ENCODE assay signal across 8 cellular contexts in genomic region chr10:24723386-24723787, GRCh38. TPM values are rescaled to one million over a fixed set of nuclear protein-coding genes. Genes with fewer than 3 reads are reported as not detected.
DNase-seq lines count a peak whose midpoint lies in the region; ATAC-seq and TF ChIP-seq lines count a peak whose summit lies in the region.

No MANE protein-coding gene starts in this region.

- no peaks in the 10 kb centered on the region for H3K9me3 Mint-ChIP-seq in activated T-cell treated with anti-CD3 and anti-CD28 coated beads, Interleukin-2, amount 50 U/mL, for 72 hours

- H3K4me3 ChIP-seq in HUES48 (ENCODE audit: low read depth, low read length) (peak overlapping the region; percentile 75; the same call in 1 of the 2 replicates), right atrium auricular region (peak overlapping the region; percentile 76 to 84), skeletal muscle tissue (ENCODE audit: low read length in 3 of 3) (peak overlapping the region in 1 of 3 donors; percentile 84)

- H3K9ac ChIP-seq in HUES48 (ENCODE audit: low read depth, low read length) (no peak overlapping the region; the same call in 1 of the 2 replicates), skeletal muscle tissue (ENCODE audit: low read depth in 1 of 3, low read length in 3 of 3) (peak overlapping the region in 2 of 3 donors; percentile 91 to 92)

- DNase-seq in DMS53 treated with DMSO at 0.1 percent for 48 hours (lab: John Stamatoyannopoulos, UW; ENCODE audit: unreplicated experiment) (peak; percentile 17), right atrium auricular region (ENCODE audit: low spot score) (no peak), DMS79 treated with DMSO at 0.1 percent for 48 hours (lab: John Stamatoyannopoulos, UW) (no peak), epidermal melanocyte (ENCODE audit: insufficient read length, low spot score) (no peak)
- DNase-seq in activated T-cell treated with anti-CD3 and anti-CD28 coated beads, Interleukin-2, amount 50 U/mL, for 72 hours: peak; percentile 32 to 42

- no peaks in the 10 kb centered on the region for H3K9me3 ChIP-seq in HUES48 (ENCODE audit: control insufficient read depth, insufficient read depth, low read length)
- H3K9me3 ChIP-seq in right atrium auricular region: no peaks in the 10 kb centered on the region
- no peaks in the 10 kb centered on the region for H3K9me3 ChIP-seq in skeletal muscle tissue (ENCODE audit: control insufficient read depth in 3 of 3, low read length in 3 of 3)

- H3K4me1 ChIP-seq in HUES48 (ENCODE audit: control insufficient read depth, insufficient read depth, low read length): peaks cover 40% of the 10 kb centered on the region
- peaks cover 0 to 27% of the 10 kb centered on the region in 2 donors for H3K4me1 ChIP-seq in right atrium auricular region
- H3K4me1 ChIP-seq in skeletal muscle tissue (ENCODE audit: control insufficient read depth in 3 of 3, insufficient read depth in 3 of 3, low read length in 3 of 3): peaks cover 18 to 30% (median 24%) of the 10 kb centered on the region in 3 donors

- H3K27ac ChIP-seq in HUES48 (ENCODE audit: low read depth, low read length): peak overlapping the region; percentile 85
- H3K27ac ChIP-seq in right atrium auricular region: peak overlapping the region; percentile 96 to 97
- peak overlapping the region; percentile 92 for H3K27ac ChIP-seq in skeletal muscle tissue (ENCODE audit: low read depth, low read length)

- H3K36me3 Mint-ChIP-seq in activated T-cell treated with anti-CD3 and anti-CD28 coated beads, Interleukin-2, amount 50 U/mL, for 72 hours (ENCODE audit: insufficient read depth in 2 of 2): peaks cover 0 to 2% of the 10 kb centered on the region in 2 donors

- H3K27me3 ChIP-seq in HUES48 (ENCODE audit: control insufficient read depth, insufficient read depth, low read length) (peaks cover 28% of the 10 kb centered on the region), right atrium auricular region (no peaks in the 10 kb centered on the region), skeletal muscle tissue (ENCODE audit: control insufficient read depth in 3 of 3, insufficient read depth in 3 of 3, low read length in 3 of 3) (no peaks in the 10 kb centered on the region)

- no peak overlapping the region for H3K27ac Mint-ChIP-seq in activated T-cell treated with anti-CD3 and anti-CD28 coated beads, Interleukin-2, amount 50 U/mL, for 72 hours

- no peak for TF ChIP-seq CTCF in right atrium auricular region (IDR thresholded peaks at IDR 0.05)

- peak overlapping the region; percentile 50 to 53 for H3K4me3 Mint-ChIP-seq in activated T-cell treated with anti-CD3 and anti-CD28 coated beads, Interleukin-2, amount 50 U/mL, for 72 hours

- peak; percentile 19 for ATAC-seq in GM21390 (IDR thresholded peaks at IDR 0.05; ENCODE audit: unreplicated experiment)
- peak; percentile 14 to 18 for ATAC-seq in activated T-cell treated with anti-CD3 and anti-CD28 coated beads, Interleukin-2, amount 50 U/mL, for 72 hours (replicated peaks in 1 of 2)

- H3K4me1 Mint-ChIP-seq in activated T-cell treated with anti-CD3 and anti-CD28 coated beads, Interleukin-2, amount 50 U/mL, for 72 hours (ENCODE audit: low read depth): peaks cover 27% of the 10 kb centered on the region

- H3K36me3 ChIP-seq in HUES48 (ENCODE audit: control insufficient read depth, insufficient read depth, low read length) (no peaks in the 10 kb centered on the region), right atrium auricular region (no peaks in the 10 kb centered on the region), skeletal muscle tissue (ENCODE audit: control insufficient read depth in 3 of 3, insufficient read depth in 3 of 3, low read length in 3 of 3) (no peaks in the 10 kb centered on the region)

- no peaks in the 10 kb centered on the region for H3K27me3 Mint-ChIP-seq in activated T-cell treated with anti-CD3 and anti-CD28 coated beads, Interleukin-2, amount 50 U/mL, for 72 hours (ENCODE audit: low read depth)

RNA-seq across cellular contexts. Expression of gene ARHGAP21, which starts 0.3 kb away (rescaled TPM):
- total RNA-seq in activated T-cell treated with anti-CD3 and anti-CD28 coated beads, Interleukin-2, amount 50 U/mL, for 72 hours: 10 to 100 TPM; 22.6 to 22.9 TPM
- total RNA-seq in right atrium auricular region: 10 to 100 TPM; 45.0 to 46.3 TPM
- total RNA-seq in skeletal muscle tissue: 62.1 TPM

Comparison
In these comparisons a context has a peak if more than half of its experiments do, and no peak if none do; other contexts are left out.
1. DNase-seq: peak in DMS53 treated with DMSO at 0.1 percent for 48 hours (single experiment) and activated T-cell treated with anti-CD3 and anti-CD28 coated beads, Interleukin-2, amount 50 U/mL, for 72 hours (2 of 2); none in right atrium auricular region (single experiment), DMS79 treated with DMSO at 0.1 percent for 48 hours (single experiment) and epidermal melanocyte (single experiment).
2. Peak in every context shown above with its lines, with median percentiles within 50 percentile points of each other: H3K27ac ChIP-seq.